ENCODE assay signal across 8 cellular contexts in genomic region chr16:88238732-88239274, GRCh38.
DNase-seq lines count a peak whose midpoint lies in the region; ATAC-seq and TF ChIP-seq lines count a peak whose summit lies in the region.
"Not testable (repeated sequence)": the region's sequence is repeated elsewhere in the genome, so short reads cannot be mapped to it uniquely, and the experiment has no call there.

No MANE protein-coding gene starts in this region.

- peak overlapping the region; percentile 32 for H3K27ac ChIP-seq in epithelial cell of prostate

- not testable (repeated sequence) for H3K4me1 Mint-ChIP-seq in activated T-cell treated with anti-CD3 and anti-CD28 coated beads, Interleukin-2, amount 50 U/mL, for 4 hours (ENCODE audit: low read depth)
- peaks cover 10% of the 10 kb centered on the region for H3K4me1 Mint-ChIP-seq in type B pancreatic cell (ENCODE audit: unreplicated experiment)

- H3K4me3 ChIP-seq in skeletal muscle cell (ENCODE audit: low read depth, low read length) = not testable (repeated sequence)

- peak; percentile 95 to 100 for ATAC-seq in activated T-cell treated with anti-CD3 and anti-CD28 coated beads, Interleukin-2, amount 50 U/mL, for 4 hours

- H3K9me3 Mint-ChIP-seq in activated T-cell treated with anti-CD3 and anti-CD28 coated beads, Interleukin-2, amount 50 U/mL, for 4 hours; type B pancreatic cell: not testable (repeated sequence)

- H3K27me3 Mint-ChIP-seq in activated T-cell treated with anti-CD3 and anti-CD28 coated beads, Interleukin-2, amount 50 U/mL, for 4 hours (ENCODE audit: low read depth) = peaks cover 24% of the 10 kb centered on the region
- not testable (repeated sequence) for H3K27me3 Mint-ChIP-seq in type B pancreatic cell

- TF ChIP-seq CTCF in type B pancreatic cell (conservative IDR thresholded peaks at IDR 0.05) = not testable (repeated sequence)

- H3K36me3 Mint-ChIP-seq in activated T-cell treated with anti-CD3 and anti-CD28 coated beads, Interleukin-2, amount 50 U/mL, for 4 hours (ENCODE audit: insufficient read depth); type B pancreatic cell: not testable (repeated sequence)

- peak overlapping the region; percentile 55 for H3K27ac Mint-ChIP-seq in type B pancreatic cell

- H3K4me3 Mint-ChIP-seq in activated T-cell treated with anti-CD3 and anti-CD28 coated beads, Interleukin-2, amount 50 U/mL, for 4 hours; type B pancreatic cell: not testable (repeated sequence)

- DNase-seq in DMS53 (lab: John Stamatoyannopoulos, UW) (peak; percentile 43), HT1080 (ENCODE audit: low read depth) (peak; percentile 95), RPMI8226 (peak; percentile 87), epithelial cell of prostate (ENCODE audit: low read depth, low spot score) (peak; percentile 79), left kidney (ENCODE audit: low read depth, low spot score) (peak; percentile 71), skeletal muscle cell (ENCODE audit: low read depth) (peak; percentile 96)
- DNase-seq in activated T-cell treated with anti-CD3 and anti-CD28 coated beads, Interleukin-2, amount 50 U/mL, for 4 hours; type B pancreatic cell (ENCODE audit: extremely low spot score, unreplicated experiment): not testable (repeated sequence)
